8 cellular contexts compared by ENCODE assay signal in the genomic region with DNA sequence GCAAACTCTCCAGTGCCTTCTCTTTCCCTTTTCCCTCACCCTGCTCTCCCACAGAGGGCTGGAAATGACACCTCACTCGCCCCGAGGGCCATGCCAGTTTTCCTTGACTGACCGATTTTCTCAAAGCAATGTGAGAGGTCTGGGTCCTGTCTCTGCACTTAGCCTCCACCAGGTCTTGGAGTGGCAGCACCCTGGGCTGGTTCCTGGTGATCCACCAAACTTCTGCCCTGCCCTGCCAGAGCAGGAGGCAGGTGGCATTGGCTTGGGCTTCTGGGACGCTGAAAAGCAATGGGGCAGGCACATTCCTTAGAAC.
A peak's percentile ranks its signal among the peaks of the same experiment; 100 is the strongest.
DNase-seq lines count a peak whose midpoint lies in the region; ATAC-seq lines count a peak whose summit lies in the region.

No MANE protein-coding gene starts in this region.

- peaks cover 18% of the 10 kb centered on the region for H3K4me1 ChIP-seq in stomach smooth muscle (ENCODE audit: control insufficient read depth, insufficient read depth, low read length)

- H3K4me3 Mint-ChIP-seq in activated CD4-positive, alpha-beta T cell treated with anti-CD3 and anti-CD28 coated beads for 36 hours = peak overlapping the region; percentile 84
- peak overlapping the region; percentile 89 to 95 for H3K4me3 Mint-ChIP-seq in activated T-cell treated with anti-CD3 and anti-CD28 coated beads, Interleukin-2, amount 50 U/mL, for 72 hours

- H3K4me3 ChIP-seq in stomach smooth muscle (ENCODE audit: low read length in 2 of 2) = peak overlapping the region; percentile 25 to 66

- intact Hi-C loops in activated CD4-positive, alpha-beta T cell treated with anti-CD3 and anti-CD28 coated beads for 36 hours (cut with DNase I, micrococcal nuclease) = loop anchor here in 1 of 2 experiments (1.0 kb wide), 1 partner anchor 19 kb away; no protein-coding TSS in a partner anchor

- H3K27me3 ChIP-seq in stomach smooth muscle (ENCODE audit: control insufficient read depth in 1 of 2, insufficient read depth in 2 of 2, low read length in 2 of 2) = peaks cover 14 to 34% of the 10 kb centered on the region in 2 donors

- no peak overlapping the region for H3K27ac ChIP-seq in stomach smooth muscle (ENCODE audit: low read length)

- H3K9ac ChIP-seq in stomach smooth muscle (ENCODE audit: low read length in 2 of 2) = no peak overlapping the region

- CTCF ChIA-PET in activated CD4-positive, alpha-beta T cell treated with anti-CD3 and anti-CD28 coated beads for 36 hours (lab: Charles Lee) = interaction anchor here (1.1 to 8.6 kb wide), 4 partner anchors 10 to 46 kb away, joined by 3 to 64 read pairs (median 8); no protein-coding TSS in a partner anchor

- peak overlapping the region; percentile 65 for H3K27ac Mint-ChIP-seq in activated CD4-positive, alpha-beta T cell treated with anti-CD3 and anti-CD28 coated beads for 36 hours
- H3K27ac Mint-ChIP-seq in activated T-cell treated with anti-CD3 and anti-CD28 coated beads, Interleukin-2, amount 50 U/mL, for 72 hours = peak overlapping the region; percentile 71

- no peaks in the 10 kb centered on the region for H3K9me3 Mint-ChIP-seq in activated CD4-positive, alpha-beta T cell treated with anti-CD3 and anti-CD28 coated beads for 36 hours (ENCODE audit: low read depth)
- no peaks in the 10 kb centered on the region for H3K9me3 Mint-ChIP-seq in activated T-cell treated with anti-CD3 and anti-CD28 coated beads, Interleukin-2, amount 50 U/mL, for 72 hours

- no peaks in the 10 kb centered on the region for H3K27me3 Mint-ChIP-seq in activated CD4-positive, alpha-beta T cell treated with anti-CD3 and anti-CD28 coated beads for 36 hours
- H3K27me3 Mint-ChIP-seq in activated T-cell treated with anti-CD3 and anti-CD28 coated beads, Interleukin-2, amount 50 U/mL, for 72 hours (ENCODE audit: low read depth) = no peaks in the 10 kb centered on the region

- POLR2A ChIA-PET in activated CD4-positive, alpha-beta T cell treated with anti-CD3 and anti-CD28 coated beads for 36 hours (lab: Charles Lee) = interaction anchor here (0.7 kb wide), 1 partner anchor 28 kb away, joined by 3 read pairs; no protein-coding TSS in a partner anchor

- no peaks in the 10 kb centered on the region for H3K36me3 ChIP-seq in stomach smooth muscle (ENCODE audit: control insufficient read depth in 2 of 2, insufficient read depth in 2 of 2, low read length in 2 of 2)

- H3K36me3 Mint-ChIP-seq in activated CD4-positive, alpha-beta T cell treated with anti-CD3 and anti-CD28 coated beads for 36 hours (ENCODE audit: low read depth) = peaks cover 2% of the 10 kb centered on the region
- no peaks in the 10 kb centered on the region for H3K36me3 Mint-ChIP-seq in activated T-cell treated with anti-CD3 and anti-CD28 coated beads, Interleukin-2, amount 50 U/mL, for 72 hours (ENCODE audit: insufficient read depth in 2 of 2)

- peaks cover 60% of the 10 kb centered on the region for H3K4me1 Mint-ChIP-seq in activated CD4-positive, alpha-beta T cell treated with anti-CD3 and anti-CD28 coated beads for 36 hours
- H3K4me1 Mint-ChIP-seq in activated T-cell treated with anti-CD3 and anti-CD28 coated beads, Interleukin-2, amount 50 U/mL, for 72 hours (ENCODE audit: low read depth) = peaks cover 66% of the 10 kb centered on the region

- no peak for ATAC-seq in activated CD4-positive, alpha-beta T cell treated with anti-CD3 and anti-CD28 coated beads for 36 hours
- no peak for ATAC-seq in activated T-cell treated with anti-CD3 and anti-CD28 coated beads, Interleukin-2, amount 50 U/mL, for 72 hours (replicated peaks in 1 of 2)
- no peak for ATAC-seq in GM19395 (IDR thresholded peaks at IDR 0.05; ENCODE audit: unreplicated experiment)
- no peak for ATAC-seq in GM21360 (IDR thresholded peaks at IDR 0.05; ENCODE audit: unreplicated experiment)

- peak; percentile 31 for DNase-seq in activated CD4-positive, alpha-beta T cell treated with anti-CD3 and anti-CD28 coated beads for 36 hours
- no peak for DNase-seq in activated CD4-positive, alpha-beta T cell treated with anti-CD3 and anti-CD28 coated beads, Interleukin-2, amount 50 U/mL, for 48 hours
- DNase-seq in activated T-cell treated with anti-CD3 and anti-CD28 coated beads, Interleukin-2, amount 50 U/mL, for 72 hours = no peak
- DNase-seq in kidney tubule cell (ENCODE audit: low spot score) = peak; percentile 23
- DNase-seq in putamen (ENCODE audit: low spot score) = no peak

- H3K9me3 ChIP-seq in stomach smooth muscle (ENCODE audit: control insufficient read depth in 2 of 2, low read length in 2 of 2) = no peaks in the 10 kb centered on the region

Comparison
In these comparisons a context has a peak if more than half of its experiments do, and no peak if none do; other contexts are left out.
1. DNase-seq: peak in activated CD4-positive, alpha-beta T cell treated with anti-CD3 and anti-CD28 coated beads for 36 hours (single experiment) and kidney tubule cell (single experiment); none in activated CD4-positive, alpha-beta T cell treated with anti-CD3 and anti-CD28 coated beads, Interleukin-2, amount 50 U/mL, for 48 hours (0 of 2), activated T-cell treated with anti-CD3 and anti-CD28 coated beads, Interleukin-2, amount 50 U/mL, for 72 hours (0 of 2) and putamen (single experiment).